1 cellular context compared by ENCODE assay signal in genomic region chr6:143516700-143517446, GRCh38.
A peak's percentile ranks its signal among the peaks of the same experiment; 100 is the strongest.
TF ChIP-seq lines count a peak whose summit lies in the region.

No MANE protein-coding gene starts in this region.

TF ChIP-seq in K562, 482 proteins besides CTCF, POLR2A, EP300 and RAD21 (continued from another document and continues in another):
- TF ChIP-seq ATF3 (IDR thresholded peaks at IDR 0.05) (no peak), ATF3 (CRISPR knock-in tag; conservative IDR thresholded peaks at IDR 0.05) (no peak), BRF2 (IDR thresholded peaks at IDR 0.05; ENCODE audit: borderline replicate concordance, insufficient read depth, insufficient read length) (no peak), THRB (CRISPR knock-in tag; conservative IDR thresholded peaks at IDR 0.05) (peak; percentile 73), ZC3H8 (IDR thresholded peaks at IDR 0.05) (no peak), MCM2 (IDR thresholded peaks at IDR 0.05; ENCODE audit: low read depth) (no peak), ESRRB (CRISPR knock-in tag; IDR thresholded peaks at IDR 0.05; ENCODE audit: borderline replicate concordance) (no peak), NKRF (IDR thresholded peaks at IDR 0.05; ENCODE audit: borderline replicate concordance) (0 out of 2 replicates have a peak, but pooled peaks have one; percentile 25), ZNF561 (CRISPR knock-in tag; conservative IDR thresholded peaks at IDR 0.05) (no peak), ZFX (CRISPR knock-in tag; IDR thresholded peaks at IDR 0.05) (no peak), BRD9 (IDR thresholded peaks at IDR 0.05; ENCODE audit: low read depth, partially characterized antibody) (no peak), MCM3 (IDR thresholded peaks at IDR 0.05) (no peak), PML (IDR thresholded peaks at IDR 0.05; ENCODE audit: low read length) (no peak), GATAD2B (IDR thresholded peaks at IDR 0.05; ENCODE audit: borderline replicate concordance) (no peak), ZSCAN29 (IDR thresholded peaks at IDR 0.05) (no peak), CHD1 (IDR thresholded peaks at IDR 0.05; ENCODE audit: low read length) (no peak), POLR2B (IDR thresholded peaks at IDR 0.05; ENCODE audit: low read depth, partially characterized antibody) (no peak), SNAPC5 (CRISPR knock-in tag; IDR thresholded peaks at IDR 0.05) (no peak), RNF2 (IDR thresholded peaks at IDR 0.05) (no peak), GABPB1 (CRISPR knock-in tag; IDR thresholded peaks at IDR 0.05) (no peak), PYGO2 (tag; IDR thresholded peaks at IDR 0.05) (no peak), COPS2 (conservative IDR thresholded peaks at IDR 0.05) (no peak), ETV1 (tag; conservative IDR thresholded peaks at IDR 0.05; ENCODE audit: low read depth) (no peak), ZNF165 (CRISPR knock-in tag; IDR thresholded peaks at IDR 0.05; ENCODE audit: borderline replicate concordance) (no peak), EHMT2 (IDR thresholded peaks at IDR 0.05) (peak; percentile 67; the same call in 1 of the 2 replicates), NCOR1 (IDR thresholded peaks at IDR 0.05) (peak; percentile 18; the same call in 1 of the 2 replicates), HDGF (IDR thresholded peaks at IDR 0.05) (no peak), ZKSCAN1 (IDR thresholded peaks at IDR 0.05; ENCODE audit: low read depth, low read length) (no peak), MTA2 (IDR thresholded peaks at IDR 0.05; ENCODE audit: low read depth) (no peak), SMARCA5 (IDR thresholded peaks at IDR 0.05) (no peak), ZNF318 (IDR thresholded peaks at IDR 0.05; ENCODE audit: borderline replicate concordance in 1 of 2, low read depth in 1 of 2) (no peak), ARID1B (IDR thresholded peaks at IDR 0.05) (no peak), TBP (optimal IDR thresholded peaks at IDR 0.05; ENCODE audit: low read depth, low read length) (no peak), TEAD1 (CRISPR knock-in tag; IDR thresholded peaks at IDR 0.05) (no peak), ZNF121 (CRISPR knock-in tag; conservative IDR thresholded peaks at IDR 0.05) (no peak), MAFF (IDR thresholded peaks at IDR 0.05; ENCODE audit: low read length) (no peak), ZFP36 (IDR thresholded peaks at IDR 0.05; ENCODE audit: low read depth, low read length, partially characterized antibody) (no peak), CBFA2T2 (conservative IDR thresholded peaks at IDR 0.05) (no peak), HNRNPH1 (optimal IDR thresholded peaks at IDR 0.05; ENCODE audit: low read depth, low read length) (no peak), SRSF7 (optimal IDR thresholded peaks at IDR 0.05; ENCODE audit: low read depth, low read length) (no peak), BRCA1 (IDR thresholded peaks at IDR 0.05) (no peak), BRCA1 (CRISPR knock-in tag; IDR thresholded peaks at IDR 0.05) (no peak), GATAD2A (IDR thresholded peaks at IDR 0.05) (no peak), ELF4 (CRISPR knock-in tag; IDR thresholded peaks at IDR 0.05) (peak; percentile 64; the same call in 1 of the 2 replicates), ZNF586 (CRISPR knock-in tag; conservative IDR thresholded peaks at IDR 0.05) (no peak), KLF10 (CRISPR knock-in tag; IDR thresholded peaks at IDR 0.05) (no peak), ZNF699 (CRISPR knock-in tag; IDR thresholded peaks at IDR 0.05; ENCODE audit: insufficient replicate concordance) (no peak), HMG20B (CRISPR knock-in tag; IDR thresholded peaks at IDR 0.05) (no peak), ZNF280B (CRISPR knock-in tag; IDR thresholded peaks at IDR 0.05) (no peak), C11orf30 (IDR thresholded peaks at IDR 0.05; ENCODE audit: low read depth) (no peak), PHB (CRISPR knock-in tag; IDR thresholded peaks at IDR 0.05) (no peak), ZNF444 (CRISPR knock-in tag; IDR thresholded peaks at IDR 0.05) (no peak), GMEB1 (CRISPR knock-in tag; IDR thresholded peaks at IDR 0.05) (no peak), ZNF143 (CRISPR knock-in tag; IDR thresholded peaks at IDR 0.05) (no peak), RBM22 (IDR thresholded peaks at IDR 0.05; ENCODE audit: low read depth, low read length, poor library complexity, severe bottlenecking) (no peak), TCF15 (CRISPR knock-in tag; IDR thresholded peaks at IDR 0.05) (no peak), THRAP3 (IDR thresholded peaks at IDR 0.05; ENCODE audit: borderline replicate concordance) (peak; percentile 60; the same call in 1 of the 2 replicates), HLTF (IDR thresholded peaks at IDR 0.05) (peak; percentile 56; the same call in 1 of the 2 replicates), STAG1 (CRISPR knock-in tag; IDR thresholded peaks at IDR 0.05; ENCODE audit: borderline replicate concordance) (no peak)
